ENCODE assay signal across 16 cellular contexts in genomic region chr1:179177182-179177581, GRCh38. TPM values are rescaled to one million over a fixed set of nuclear protein-coding genes. Genes with fewer than 3 reads are reported as not detected.
A peak's percentile ranks its signal among the peaks of the same experiment; 100 is the strongest.
DNase-seq lines count a peak whose midpoint lies in the region; TF ChIP-seq lines count a peak whose summit lies in the region.
"Had no signal": no experiment of that assay in that cellular context is flagged by ENCODE, and none has a peak within 500 bp of the region (broad histone marks: within the 10 kb centered on the region; RNA-seq: fewer than 3 reads in every experiment).

No MANE protein-coding gene starts in this region.

- no peaks in the 10 kb centered on the region for H3K27me3 Mint-ChIP-seq in activated naive CD4-positive, alpha-beta T cell treated with anti-CD3 and anti-CD28 coated beads for 36 hours (ENCODE audit: low read depth)
- H3K27me3 Mint-ChIP-seq in CD14-positive monocyte (ENCODE audit: low read depth in 3 of 3), result no peaks in the 10 kb centered on the region
- no peaks in the 10 kb centered on the region for H3K27me3 Mint-ChIP-seq in activated T-helper 2 cell treated with anti-CD3 and anti-CD28 coated beads, Interferon-gamma antibody, Interleukin-2, Interleukin-4, amounts not matched to agents 10 μg/mL and 5 μg/mL and 100 μg/mL, durations not matched to agents 14 hours and 24 hours and 36 hours (ENCODE audit: low read depth)
- H3K27me3 Mint-ChIP-seq: CD4-positive, CD25-positive, alpha-beta regulatory T cell; IgD-negative memory B cell had no signal

- peaks cover 24% of the 10 kb centered on the region for H3F3A ChIP-seq in SK-N-SH (replicated peaks; ENCODE audit: insufficient read depth)

- no peaks in the 10 kb centered on the region for H3K36me3 ChIP-seq in SK-N-SH (replicated peaks in 1 of 2; ENCODE audit: control insufficient read depth in 1 of 2, insufficient read depth in 2 of 2, low read length in 1 of 2)

- peak overlapping the region; percentile 50 to 63; a peak in 3 of 4 replicates for H3K27ac ChIP-seq in SK-N-SH (ENCODE audit: low read depth in 2 of 2, low read length in 1 of 2)
- H3K27ac ChIP-seq: body of pancreas had no signal

- H3K9me3 ChIP-seq in SK-N-SH, result no peaks in the 10 kb centered on the region
- H3K9me3 ChIP-seq: body of pancreas had no signal

- no peak; a peak in 1 of 4 replicates for TF ChIP-seq EP300 in SK-N-SH (IDR thresholded peaks at IDR 0.05; ENCODE audit: borderline replicate concordance in 1 of 2, low read depth in 1 of 2, low read length in 1 of 2)

- intact Hi-C loops in activated naive CD4-positive, alpha-beta T cell treated with anti-CD3 and anti-CD28 coated beads for 36 hours (cut with micrococcal nuclease), result no loop called here
- intact Hi-C loops in CD14-positive monocyte (cut with micrococcal nuclease), result no loop called here
- intact Hi-C loops in activated T-helper 2 cell treated with anti-CD3 and anti-CD28 coated beads, Interferon-gamma antibody, Interleukin-2, Interleukin-4, amounts not matched to agents 10 μg/mL and 5 μg/mL and 100 μg/mL, durations not matched to agents 14 hours and 24 hours and 36 hours (cut with micrococcal nuclease), result no loop called here

- no peaks in the 10 kb centered on the region for H3K27me3 ChIP-seq in SK-N-SH (ENCODE audit: insufficient read depth)
- H3K27me3 ChIP-seq: body of pancreas had no signal

- no peak overlapping the region for H3K4me3 Mint-ChIP-seq in activated naive CD4-positive, alpha-beta T cell treated with anti-CD3 and anti-CD28 coated beads for 36 hours
- H3K4me3 Mint-ChIP-seq in CD14-positive monocyte, result no peak overlapping the region
- H3K4me3 Mint-ChIP-seq in activated T-helper 2 cell treated with anti-CD3 and anti-CD28 coated beads, Interferon-gamma antibody, Interleukin-2, Interleukin-4, amounts not matched to agents 10 μg/mL and 5 μg/mL and 100 μg/mL, durations not matched to agents 14 hours and 24 hours and 36 hours (ENCODE audit: low read depth), result no peak overlapping the region
- H3K4me3 Mint-ChIP-seq: activated T-cell treated with anti-CD3 and anti-CD28 coated beads, Interleukin-2, amount 50 U/mL, for 4 hours; CD4-positive, CD25-positive, alpha-beta regulatory T cell had no signal

- H3K4me3 ChIP-seq in SK-N-SH (ENCODE audit: low read depth in 2 of 2, low read length in 1 of 2) (no peak overlapping the region), fibroblast of pulmonary artery (replicated peaks; ENCODE audit: low read depth, low read length) (no peak overlapping the region)
- H3K4me3 ChIP-seq: body of pancreas had no signal

- WGBS in SK-N-SH (ENCODE audit: low lambda C conversion rate), result 23% methylated on average over 2 of the region's 2 CpGs

- H3K4me2 ChIP-seq in SK-N-SH, result peak overlapping the region; percentile 29

- no peaks in the 10 kb centered on the region for H3K9me3 Mint-ChIP-seq in activated naive CD4-positive, alpha-beta T cell treated with anti-CD3 and anti-CD28 coated beads for 36 hours
- H3K9me3 Mint-ChIP-seq in CD14-positive monocyte, result no peaks in the 10 kb centered on the region
- H3K9me3 Mint-ChIP-seq in activated T-helper 2 cell treated with anti-CD3 and anti-CD28 coated beads, Interferon-gamma antibody, Interleukin-2, Interleukin-4, amounts not matched to agents 10 μg/mL and 5 μg/mL and 100 μg/mL, durations not matched to agents 14 hours and 24 hours and 36 hours, result no peaks in the 10 kb centered on the region
- H3K9me3 Mint-ChIP-seq: activated T-cell treated with anti-CD3 and anti-CD28 coated beads, Interleukin-2, amount 50 U/mL, for 4 hours; CD4-positive, CD25-positive, alpha-beta regulatory T cell; IgD-negative memory B cell had no signal

- DNase-seq in AG20443 (ENCODE audit: low spot score), result peak; percentile 63
- DNase-seq in SK-N-SH, result no peak
- DNase-seq in fibroblast of pulmonary artery (ENCODE audit: low read depth), result peak; percentile 29
- DNase-seq in pons (ENCODE audit: low spot score), result peak; percentile 28
- DNase-seq in amniotic stem cell (lab: John Stamatoyannopoulos, UW), result no peak
- no peak for DNase-seq in activated naive CD4-positive, alpha-beta T cell treated with anti-CD3 and anti-CD28 coated beads for 36 hours
- no peak for DNase-seq in CD14-positive monocyte (ENCODE audit: low spot score)
- DNase-seq in activated T-helper 2 cell treated with anti-CD3 and anti-CD28 coated beads, Interferon-gamma antibody, Interleukin-2, Interleukin-4, amounts not matched to agents 10 μg/mL and 5 μg/mL and 100 μg/mL, durations not matched to agents 14 hours and 24 hours and 36 hours (ENCODE audit: low spot score), result no peak
- DNase-seq: activated CD4-positive, CD25-positive, alpha-beta regulatory T cell treated with anti-CD3 and anti-CD28 coated beads, Interleukin-2, amount 50 U/mL, for 72 hours; activated T-cell treated with anti-CD3 and anti-CD28 coated beads, Interleukin-2, amount 50 U/mL, for 4 hours; body of pancreas; CD4-positive, CD25-positive, alpha-beta regulatory T cell; NCI-H1694 treated with DMSO at 0.1 percent for 48 hours; retina; stimulated activated naive CD8-positive, alpha-beta T cell treated with anti-CD3 and anti-CD28 coated beads, Interleukin-15, Interleukin-2, amounts not matched to agents 100 U/mL and 50 U/mL, for 24 hours had no signal

- H3K27ac Mint-ChIP-seq in activated naive CD4-positive, alpha-beta T cell treated with anti-CD3 and anti-CD28 coated beads for 36 hours, result no peak overlapping the region
- H3K27ac Mint-ChIP-seq in CD14-positive monocyte, result no peak overlapping the region
- no peak overlapping the region for H3K27ac Mint-ChIP-seq in activated T-helper 2 cell treated with anti-CD3 and anti-CD28 coated beads, Interferon-gamma antibody, Interleukin-2, Interleukin-4, amounts not matched to agents 10 μg/mL and 5 μg/mL and 100 μg/mL, durations not matched to agents 14 hours and 24 hours and 36 hours
- H3K27ac Mint-ChIP-seq: CD4-positive, CD25-positive, alpha-beta regulatory T cell; IgD-negative memory B cell had no signal

- TF ChIP-seq RAD21 in SK-N-SH (IDR thresholded peaks at IDR 0.05; ENCODE audit: low read length), result no peak

- H4K20me1 ChIP-seq in SK-N-SH (ENCODE audit: insufficient read depth), result no peaks in the 10 kb centered on the region

- CTCF ChIA-PET in SK-N-SH (lab: Yijun Ruan, JAX), result no interaction called here
- CTCF ChIA-PET in activated naive CD4-positive, alpha-beta T cell treated with anti-CD3 and anti-CD28 coated beads for 36 hours (lab: Charles Lee), result no interaction called here

- POLR2A ChIA-PET in SK-N-SH (lab: Yijun Ruan, JAX), result no interaction called here

- peaks cover 2 to 17% of the 10 kb centered on the region in 2 experiments; a peak in 2 of 4 replicates for H3K4me1 ChIP-seq in SK-N-SH (ENCODE audit: control insufficient read depth in 1 of 2, insufficient read depth in 2 of 2, low read depth in 1 of 2, low read length in 1 of 2)
- H3K4me1 ChIP-seq: body of pancreas had no signal

- H3K36me3 Mint-ChIP-seq in activated naive CD4-positive, alpha-beta T cell treated with anti-CD3 and anti-CD28 coated beads for 36 hours (ENCODE audit: low read depth), result no peaks in the 10 kb centered on the region
- no peaks in the 10 kb centered on the region for H3K36me3 Mint-ChIP-seq in CD14-positive monocyte
- H3K36me3 Mint-ChIP-seq in activated T-helper 2 cell treated with anti-CD3 and anti-CD28 coated beads, Interferon-gamma antibody, Interleukin-2, Interleukin-4, amounts not matched to agents 10 μg/mL and 5 μg/mL and 100 μg/mL, durations not matched to agents 14 hours and 24 hours and 36 hours (ENCODE audit: low read depth), result no peaks in the 10 kb centered on the region
- H3K36me3 Mint-ChIP-seq: CD4-positive, CD25-positive, alpha-beta regulatory T cell had no signal

- H2AFZ ChIP-seq in SK-N-SH (ENCODE audit: low read depth), result no peak overlapping the region

- H3K9ac ChIP-seq in SK-N-SH, result no peak overlapping the region; the same call in 1 of the 2 replicates

- TF ChIP-seq CTCF in SK-N-SH (IDR thresholded peaks at IDR 0.05) (no peak), fibroblast of pulmonary artery (IDR thresholded peaks at IDR 0.05; ENCODE audit: low read length, missing control alignments) (no peak), CD14-positive monocyte (IDR thresholded peaks at IDR 0.05) (no peak)

- H3K4me1 Mint-ChIP-seq in activated naive CD4-positive, alpha-beta T cell treated with anti-CD3 and anti-CD28 coated beads for 36 hours (ENCODE audit: low read depth), result peaks cover 5% of the 10 kb centered on the region
- H3K4me1 Mint-ChIP-seq in CD14-positive monocyte, result peaks cover 13% of the 10 kb centered on the region
- H3K4me1 Mint-ChIP-seq in activated T-helper 2 cell treated with anti-CD3 and anti-CD28 coated beads, Interferon-gamma antibody, Interleukin-2, Interleukin-4, amounts not matched to agents 10 μg/mL and 5 μg/mL and 100 μg/mL, durations not matched to agents 14 hours and 24 hours and 36 hours (ENCODE audit: low read depth), result peaks cover 6% of the 10 kb centered on the region

- H3K9me2 ChIP-seq in SK-N-SH, result no peaks in the 10 kb centered on the region

- peaks cover 77% of the 10 kb centered on the region for H3K79me2 ChIP-seq in SK-N-SH (ENCODE audit: insufficient read depth)

TF ChIP-seq in SK-N-SH, 30 proteins besides CTCF, POLR2A, EP300 and RAD21 (continues in another document):
- TF ChIP-seq CHD2 (IDR thresholded peaks at IDR 0.05; ENCODE audit: low read length, partially characterized antibody), result no peak
- no peak for TF ChIP-seq FOXJ3 (CRISPR knock-in tag; IDR thresholded peaks at IDR 0.05)
- TF ChIP-seq ELF1 (IDR thresholded peaks at IDR 0.05), result no peak
- TF ChIP-seq IRF3 (IDR thresholded peaks at IDR 0.05; ENCODE audit: low read depth, low read length), result no peak

RNA-seq across cellular contexts. Expression of gene ABL2, which starts 52.3 kb away (rescaled TPM):
- polyA plus RNA-seq in SK-N-SH (2012; rRNA removed) (7.5 and 10.6 TPM in 2 replicates), CD14-positive monocyte (1 to 10 TPM in 1 of 2 donors, under 1 TPM in 1; 0.20 to 1.4 TPM)
- polyA plus RNA-seq in SK-N-SH (2012; cell fraction: cytosol; rRNA removed), result 6.6 and 7.3 TPM in 2 replicates
- 14.9 and 24.6 TPM in 2 replicates for polyA plus RNA-seq in SK-N-SH (2012; cell fraction: nucleus; rRNA removed)
- total RNA-seq in activated naive CD4-positive, alpha-beta T cell treated with anti-CD3 and anti-CD28 coated beads for 36 hours, result 1 to 10 TPM; 8.1 TPM
- total RNA-seq in activated T-helper 2 cell treated with anti-CD3 and anti-CD28 coated beads, Interferon-gamma antibody, Interleukin-2, Interleukin-4, amounts not matched to agents 10 μg/mL and 5 μg/mL and 100 μg/mL, durations not matched to agents 14 hours and 24 hours and 36 hours, result 7.7 and 8.5 TPM in 2 replicates

Comparison
In these comparisons a context has a peak if more than half of its experiments do, and no peak if none do; other contexts are left out.
1. DNase-seq: peak in AG20443 (single experiment), fibroblast of pulmonary artery (single experiment) and pons (single experiment); none in SK-N-SH (single experiment), amniotic stem cell (single experiment), activated naive CD4-positive, alpha-beta T cell treated with anti-CD3 and anti-CD28 coated beads for 36 hours (single experiment), CD14-positive monocyte (single experiment) and activated T-helper 2 cell treated with anti-CD3 and anti-CD28 coated beads, Interferon-gamma antibody, Interleukin-2, Interleukin-4, amounts not matched to agents 10 μg/mL and 5 μg/mL and 100 μg/mL, durations not matched to agents 14 hours and 24 hours and 36 hours (single experiment).